ENCODE assay signal across 11 cellular contexts in genomic region chr13:98975822-98976261, GRCh38. TPM values are rescaled to one million over a fixed set of nuclear protein-coding genes. Genes with fewer than 3 reads are reported as not detected.
A peak's percentile ranks its signal among the peaks of the same experiment; 100 is the strongest.
DNase-seq lines count a peak whose midpoint lies in the region; TF ChIP-seq lines count a peak whose summit lies in the region.
"Had no signal": no experiment of that assay in that cellular context is flagged by ENCODE, and none has a peak within 500 bp of the region (broad histone marks: within the 10 kb centered on the region; RNA-seq: fewer than 3 reads in every experiment).

No MANE protein-coding gene starts in this region.

- no peak overlapping the region for H3K4me3 ChIP-seq in AG10803 (ENCODE audit: low read length)
- no peak overlapping the region for H3K4me3 ChIP-seq in HUES6 (ENCODE audit: low read depth, low read length)
- H3K4me3 ChIP-seq in mesendoderm (ENCODE audit: low read length) = no peak overlapping the region
- no peak overlapping the region for H3K4me3 ChIP-seq in SK-N-SH (ENCODE audit: low read depth in 2 of 2, low read length in 1 of 2)
- H3K4me3 ChIP-seq: HAP-1 had no signal

- peaks cover 46% of the 10 kb centered on the region for H3K4me1 Mint-ChIP-seq in MCF 10A (ENCODE audit: insufficient read depth, unreplicated experiment)

- no peak overlapping the region for H3K27ac ChIP-seq in HUES6 (ENCODE audit: low read depth, low read length)
- H3K27ac ChIP-seq in mesendoderm (ENCODE audit: low read depth, low read length) = peak overlapping the region; percentile 45
- peak overlapping the region in 1 of 2 experiments; percentile 74; a peak in 1 of 4 replicates for H3K27ac ChIP-seq in SK-N-SH (ENCODE audit: low read depth in 2 of 2, low read length in 1 of 2)

- peak overlapping the region; percentile 70 for H3K4me3 Mint-ChIP-seq in MCF 10A (ENCODE audit: unreplicated experiment)

- TF ChIP-seq EP300 in SK-N-SH (IDR thresholded peaks at IDR 0.05; ENCODE audit: borderline replicate concordance in 1 of 2, low read depth in 1 of 2, low read length in 1 of 2) = no peak

- H3F3A ChIP-seq in SK-N-SH (replicated peaks; ENCODE audit: insufficient read depth) = peaks cover 11% of the 10 kb centered on the region

- H3K9me3 ChIP-seq in HUES6 (ENCODE audit: control insufficient read depth, insufficient read depth, low read depth, low read length) = no peaks in the 10 kb centered on the region
- H3K9me3 ChIP-seq in SK-N-SH = no peaks in the 10 kb centered on the region
- H3K9me3 ChIP-seq: HAP-1 had no signal

- H2BK5ac ChIP-seq in mesendoderm (ENCODE audit: low read length) = no peak overlapping the region

- H3K36me3 ChIP-seq in HUES6 (ENCODE audit: control insufficient read depth, insufficient read depth, low read length) (no peaks in the 10 kb centered on the region), mesendoderm (ENCODE audit: control insufficient read depth, insufficient read depth, low read length) (no peaks in the 10 kb centered on the region), SK-N-SH (replicated peaks in 1 of 2; ENCODE audit: control insufficient read depth in 1 of 2, insufficient read depth in 2 of 2, low read length in 1 of 2) (no peaks in the 10 kb centered on the region)
- H3K36me3 ChIP-seq: HAP-1 had no signal

- H4K8ac ChIP-seq in mesendoderm (ENCODE audit: low read depth, low read length) = no peak overlapping the region

- H3K9me2 ChIP-seq in SK-N-SH = no peaks in the 10 kb centered on the region

- H3K27ac Mint-ChIP-seq in MCF 10A (ENCODE audit: low read depth, unreplicated experiment) = peak overlapping the region; percentile 80

- H3K4me1 ChIP-seq in HUES6 (ENCODE audit: control insufficient read depth, insufficient read depth, low read length) (peaks cover 54% of the 10 kb centered on the region), mesendoderm (ENCODE audit: control insufficient read depth, low read depth, low read length) (peaks cover 13% of the 10 kb centered on the region), SK-N-SH (ENCODE audit: control insufficient read depth in 1 of 2, insufficient read depth in 2 of 2, low read depth in 1 of 2, low read length in 1 of 2) (peaks cover 11 to 43% of the 10 kb centered on the region in 2 experiments; a peak in 2 of 4 replicates)

- H2AFZ ChIP-seq in SK-N-SH (ENCODE audit: low read depth) = no peak overlapping the region

- H3K79me2 ChIP-seq in mesendoderm (ENCODE audit: control insufficient read depth, insufficient read depth, low read length) (no peaks in the 10 kb centered on the region), SK-N-SH (ENCODE audit: insufficient read depth) (peaks cover 13% of the 10 kb centered on the region; the same call in 1 of the 2 replicates)

- no peak overlapping the region for H2AK5ac ChIP-seq in mesendoderm (ENCODE audit: low read length)

- WGBS in mesendoderm (ENCODE audit: extremely low coverage, insufficient coverage, low lambda C conversion rate) = no CpG with 5 or more reads among the region's 5 CpGs
- 93% methylated on average over 5 of the region's 5 CpGs for whole genome bisulfite sequencing in SK-N-SH (ENCODE audit: low lambda C conversion rate)

- peak overlapping the region; percentile 40 for H3K18ac ChIP-seq in mesendoderm (ENCODE audit: low read length)

- H2BK120ac ChIP-seq in mesendoderm (ENCODE audit: low read depth, low read length) = no peak overlapping the region

- H3K36me3 Mint-ChIP-seq in MCF 10A (ENCODE audit: insufficient read depth, unreplicated experiment) = no peaks in the 10 kb centered on the region

- TF ChIP-seq RAD21 in SK-N-SH (IDR thresholded peaks at IDR 0.05; ENCODE audit: low read length) = no peak

- peak overlapping the region; percentile 34 for H3K56ac ChIP-seq in mesendoderm (ENCODE audit: low read length)

- no TSS peak for BruUV-seq in MCF 10A (replicated peaks; lab: Mats Ljungman, UMichigan)

- CTCF ChIA-PET in MCF 10A (lab: Yijun Ruan, JAX) (interaction anchor here (1.0 kb wide), 1 partner anchor 201 kb away, joined by 5 read pairs; no protein-coding TSS in a partner anchor), SK-N-SH (lab: Yijun Ruan, JAX) (interaction anchor here (1.1 to 1.7 kb wide), 2 partner anchors 15 to 58 kb away, joined by 3 read pairs; no protein-coding TSS in a partner anchor)

- H3K27me3 ChIP-seq in HUES6 (ENCODE audit: control insufficient read depth, insufficient read depth, low read length) (no peaks in the 10 kb centered on the region), mesendoderm (ENCODE audit: insufficient read depth, low read length, poor library complexity) (no peaks in the 10 kb centered on the region), SK-N-SH (ENCODE audit: insufficient read depth) (no peaks in the 10 kb centered on the region)

- DNase-seq in AG10803 (ENCODE audit: low read depth) (peak; percentile 43), MCF 10A (ENCODE audit: unreplicated experiment) (no peak), mesendoderm (peak; percentile 79), SK-N-SH (no peak), OCI-M2 (lab: John Stamatoyannopoulos, UW; ENCODE audit: unreplicated experiment) (no peak), RKO (ENCODE audit: low spot score) (no peak)
- DNase-seq in stimulated activated CD4-positive, alpha-beta T cell treated with anti-CD3 and anti-CD28 coated beads, Interleukin-4, amount 100 ng/mL, for 1 hour = no peak
- DNase-seq: GDM1; stimulated activated CD4-positive, alpha-beta T cell treated with anti-CD3 and anti-CD28 coated beads, Interleukin-2, amount 100 ng/mL, for 24 hours had no signal

- H3K4me2 ChIP-seq in mesendoderm (ENCODE audit: low read length) = no peak overlapping the region
- H3K4me2 ChIP-seq in SK-N-SH = no peak overlapping the region; the same call in 1 of the 2 replicates

- H3K27me3 Mint-ChIP-seq in MCF 10A (ENCODE audit: insufficient read depth, unreplicated experiment) = no peaks in the 10 kb centered on the region

- TF ChIP-seq CTCF in AG10803 (conservative IDR thresholded peaks at IDR 0.05; ENCODE audit: low read length) (no peak), MCF 10A (IDR thresholded peaks at IDR 0.05; ENCODE audit: unreplicated experiment) (no peak), SK-N-SH (IDR thresholded peaks at IDR 0.05) (no peak)

- no peaks in the 10 kb centered on the region for H3K79me1 ChIP-seq in mesendoderm (ENCODE audit: low read length)

- H3K23ac ChIP-seq in mesendoderm (ENCODE audit: low read length) = no peak overlapping the region

- H2BK15ac ChIP-seq in mesendoderm (replicated peaks; ENCODE audit: low read depth) = no peak overlapping the region

- H3K9me3 Mint-ChIP-seq in MCF 10A (ENCODE audit: unreplicated experiment) = no peaks in the 10 kb centered on the region

- POLR2A ChIA-PET in MCF 10A (lab: Yijun Ruan, JAX) = interaction anchor here (1.0 to 3.4 kb wide), 3 partner anchors 10 to 70 kb away, joined by 4 to 12 read pairs (median 6); no protein-coding TSS in a partner anchor
- POLR2A ChIA-PET in SK-N-SH (lab: Yijun Ruan, JAX) = no interaction called here

- intact Hi-C loops in MCF 10A (cut with micrococcal nuclease) = loop anchor here (2.0 to 5.0 kb wide), 2 partner anchors 43 to 84 kb away; no protein-coding TSS in a partner anchor

- H3K9ac ChIP-seq in HUES6 (ENCODE audit: low read length) = peak overlapping the region; percentile 10
- no peak overlapping the region for H3K9ac ChIP-seq in mesendoderm (ENCODE audit: low read length)
- H3K9ac ChIP-seq in SK-N-SH = no peak overlapping the region; the same call in 1 of the 2 replicates

- H3K4ac ChIP-seq in mesendoderm (ENCODE audit: low read depth, low read length) = no peak overlapping the region

- no peaks in the 10 kb centered on the region for H4K20me1 ChIP-seq in SK-N-SH (ENCODE audit: insufficient read depth)

- H4K5ac ChIP-seq in mesendoderm (ENCODE audit: low read length) = no peak overlapping the region

TF ChIP-seq in SK-N-SH, 30 proteins besides CTCF, POLR2A, EP300 and RAD21 (continues in another document):
- no peak for TF ChIP-seq EZH2phosphoT487 (IDR thresholded peaks at IDR 0.05; ENCODE audit: borderline replicate concordance, low read depth)
- TF ChIP-seq USF2 (IDR thresholded peaks at IDR 0.05; ENCODE audit: borderline replicate concordance, low read depth, low read length) = no peak
- no peak for TF ChIP-seq MXI1 (IDR thresholded peaks at IDR 0.05; ENCODE audit: low read depth, low read length)
- no peak for TF ChIP-seq ZBTB33 (IDR thresholded peaks at IDR 0.05; ENCODE audit: borderline replicate concordance, low read depth)
- TF ChIP-seq TCF12 (IDR thresholded peaks at IDR 0.05) = no peak
- TF ChIP-seq NFIC (IDR thresholded peaks at IDR 0.05; ENCODE audit: borderline replicate concordance) = no peak
- TF ChIP-seq MEF2A (IDR thresholded peaks at IDR 0.05; ENCODE audit: borderline replicate concordance, low read depth) = no peak
- TF ChIP-seq FOSL2 (IDR thresholded peaks at IDR 0.05; ENCODE audit: borderline replicate concordance, low read depth) = no peak

RNA-seq across cellular contexts. Expression of gene DOCK9, which starts 2.0 kb away (rescaled TPM):
- 77.0 and 94.1 TPM in 2 replicates for total RNA-seq in MCF 10A (2022)
- polyA plus RNA-seq in mesendoderm (2013, experiment 1 of 2) = 9.6 TPM
- polyA plus RNA-seq in mesendoderm (2013, experiment 2 of 2) = 10.6 TPM
- 16.6 and 17.9 TPM in 2 replicates for polyA plus RNA-seq in SK-N-SH (2012; rRNA removed)
- 14.3 and 14.9 TPM in 2 replicates for polyA plus RNA-seq in SK-N-SH (2012; cell fraction: cytosol; rRNA removed)
- 18.5 and 22.2 TPM in 2 replicates for polyA plus RNA-seq in SK-N-SH (2012; cell fraction: nucleus; rRNA removed)

Comparison
In these comparisons a context has a peak if more than half of its experiments do, and no peak if none do; other contexts are left out.
1. DNase-seq: peak in AG10803 (single experiment) and mesendoderm (single experiment); none in MCF 10A (single experiment), SK-N-SH (single experiment), stimulated activated CD4-positive, alpha-beta T cell treated with anti-CD3 and anti-CD28 coated beads, Interleukin-4, amount 100 ng/mL, for 1 hour (single experiment), OCI-M2 (single experiment) and RKO (single experiment).